In genomic region chr9:129655142-129655541, GRCh38 we compare ENCODE assay signal across 33 cellular contexts. TPM values are rescaled to one million over a fixed set of nuclear protein-coding genes. Genes with fewer than 3 reads are reported as not detected.
"Had no signal": no experiment of that assay in that cellular context is flagged by ENCODE, and none has a peak within 500 bp of the region (broad histone marks: within the 10 kb centered on the region; RNA-seq: fewer than 3 reads in every experiment).

No MANE protein-coding gene starts in this region.

- H3K4me2 ChIP-seq: KMS-11 had no signal

- H3K36me3 ChIP-seq: cardiac muscle cell had no signal

- ATAC-seq: activated T-cell treated with anti-CD3 and anti-CD28 coated beads, Interleukin-2, amount 50 U/mL, for 72 hours; activated T-helper 17 cell treated with anti-CD3 and anti-CD28 coated beads, Interleukin-2, amount 50 U/mL, for 72 hours; Panc1 had no signal

- DNase-seq: activated B cell treated with CpG ODN at 0.5 μM for 24 hours; activated CD4-positive, alpha-beta memory T cell treated with anti-CD3 and anti-CD28 coated beads, Interleukin-2, amount 10 ng/mL, durations not matched to agents 7 days and 5 days; activated CD4-positive, alpha-beta T cell treated with anti-CD3 and anti-CD28 coated beads for 48 hours; activated CD4-positive, CD25-positive, alpha-beta regulatory T cell treated with anti-CD3 and anti-CD28 coated beads, Interleukin-2, amount 50 U/mL, for 72 hours; activated effector memory CD4-positive, alpha-beta T cell treated with anti-CD3 and anti-CD28 coated beads, Interleukin-2, amount 50 U/mL, for 16 hours; activated naive CD4-positive, alpha-beta T cell; activated naive CD4-positive, alpha-beta T cell treated with anti-CD3 and anti-CD28 coated beads, Interleukin-2, amount 50 U/mL, for 16 hours; activated naive CD8-positive, alpha-beta T cell treated with anti-CD3 and anti-CD28 coated beads for 36 hours; activated T-cell treated with anti-CD3 and anti-CD28 coated beads, Interleukin-2, amount 50 U/mL, for 1 hour; activated T-cell treated with anti-CD3 and anti-CD28 coated beads, Interleukin-2, amount 50 U/mL, for 72 hours; amniotic stem cell; aorta; MM.1S; NCI-H1092; NCI-H1436 treated with DMSO at 0.1 percent for 48 hours; NCI-H1694 treated with DMSO at 0.1 percent for 48 hours; NCI-H2029; NCI-H345; NCI-H524 treated with DMSO at 0.1 percent for 48 hours; SHP77 treated with DMSO at 0.1 percent for 48 hours; SW 1271; T-helper 1 cell; T-helper 2 cell; T-helper 9 cell had no signal

- H3K27me3 ChIP-seq: cardiac muscle cell had no signal

- H3K9ac ChIP-seq: KMS-11 had no signal

- H3K27ac ChIP-seq: cardiac muscle cell, KMS-11, VCaP had no signal

- H3K4me3 ChIP-seq: cardiac muscle cell had no signal

RNA-seq across cellular contexts. Expression of gene PRRX2, which starts 10.3 kb away (rescaled TPM):
- total RNA-seq: activated B cell treated with CpG ODN at 0.5 μM for 24 hours; activated CD4-positive, alpha-beta memory T cell treated with anti-CD3 and anti-CD28 coated beads, Interleukin-2, amount 10 ng/mL, durations not matched to agents 7 days and 5 days; LHCN-M2; RPMI7951 had no signal

RNA-seq across cellular contexts. Expression of gene C9orf50, which starts 34.2 kb away (rescaled TPM):
- total RNA-seq: activated B cell treated with CpG ODN at 0.5 μM for 24 hours; activated CD4-positive, alpha-beta memory T cell treated with anti-CD3 and anti-CD28 coated beads, Interleukin-2, amount 10 ng/mL, durations not matched to agents 7 days and 5 days; activated CD8-positive, alpha-beta memory T cell treated with anti-CD3 and anti-CD28 coated beads for 36 hours; activated naive CD8-positive, alpha-beta T cell treated with anti-CD3 and anti-CD28 coated beads for 36 hours; activated T-helper 17 cell treated with anti-CD3 and anti-CD28 coated beads, Interleukin-2, amount 50 U/mL, for 72 hours; LHCN-M2; RPMI7951; SK-MEL-5 had no signal
